ENCODE assay signal across 1 cellular context in the genomic region with DNA sequence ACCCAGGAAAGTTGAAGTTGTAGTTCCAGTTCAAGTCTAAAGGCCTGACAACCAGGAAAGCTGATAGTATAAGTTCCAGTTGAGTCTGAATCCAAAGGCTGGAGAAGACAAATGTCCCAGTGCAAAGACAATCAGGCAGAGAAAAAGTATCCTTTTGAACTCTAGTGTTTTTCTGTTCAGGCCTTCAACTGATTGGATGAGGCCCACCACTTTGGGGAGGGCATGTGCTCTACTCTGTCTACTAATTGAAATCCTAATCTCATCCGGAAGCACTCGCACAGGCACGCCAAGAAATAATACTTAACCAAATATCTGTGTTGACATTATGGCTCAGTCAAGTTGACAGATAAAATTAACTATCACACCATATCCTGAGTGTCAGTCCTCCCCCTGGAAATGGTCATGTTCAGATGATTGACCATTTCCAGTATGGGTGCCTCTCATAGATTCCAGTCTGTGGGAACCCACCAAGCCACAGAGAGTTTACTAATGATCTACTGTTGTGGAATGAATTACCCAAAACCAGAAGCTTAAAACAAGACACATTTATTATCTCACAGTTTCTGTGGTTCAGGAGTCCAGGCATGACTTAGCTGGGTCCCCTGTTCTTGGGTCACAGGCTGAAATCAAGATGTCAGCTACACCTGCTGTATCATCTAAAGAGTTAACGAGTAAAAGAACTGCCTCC.
A peak's percentile ranks its signal among the peaks of the same experiment; 100 is the strongest.
TF ChIP-seq lines count a peak whose summit lies in the region.

No MANE protein-coding gene starts in this region.

TF ChIP-seq in K562, 482 proteins besides CTCF, POLR2A, EP300 and RAD21 (continued from another document):
- TF ChIP-seq, protein P1, sequence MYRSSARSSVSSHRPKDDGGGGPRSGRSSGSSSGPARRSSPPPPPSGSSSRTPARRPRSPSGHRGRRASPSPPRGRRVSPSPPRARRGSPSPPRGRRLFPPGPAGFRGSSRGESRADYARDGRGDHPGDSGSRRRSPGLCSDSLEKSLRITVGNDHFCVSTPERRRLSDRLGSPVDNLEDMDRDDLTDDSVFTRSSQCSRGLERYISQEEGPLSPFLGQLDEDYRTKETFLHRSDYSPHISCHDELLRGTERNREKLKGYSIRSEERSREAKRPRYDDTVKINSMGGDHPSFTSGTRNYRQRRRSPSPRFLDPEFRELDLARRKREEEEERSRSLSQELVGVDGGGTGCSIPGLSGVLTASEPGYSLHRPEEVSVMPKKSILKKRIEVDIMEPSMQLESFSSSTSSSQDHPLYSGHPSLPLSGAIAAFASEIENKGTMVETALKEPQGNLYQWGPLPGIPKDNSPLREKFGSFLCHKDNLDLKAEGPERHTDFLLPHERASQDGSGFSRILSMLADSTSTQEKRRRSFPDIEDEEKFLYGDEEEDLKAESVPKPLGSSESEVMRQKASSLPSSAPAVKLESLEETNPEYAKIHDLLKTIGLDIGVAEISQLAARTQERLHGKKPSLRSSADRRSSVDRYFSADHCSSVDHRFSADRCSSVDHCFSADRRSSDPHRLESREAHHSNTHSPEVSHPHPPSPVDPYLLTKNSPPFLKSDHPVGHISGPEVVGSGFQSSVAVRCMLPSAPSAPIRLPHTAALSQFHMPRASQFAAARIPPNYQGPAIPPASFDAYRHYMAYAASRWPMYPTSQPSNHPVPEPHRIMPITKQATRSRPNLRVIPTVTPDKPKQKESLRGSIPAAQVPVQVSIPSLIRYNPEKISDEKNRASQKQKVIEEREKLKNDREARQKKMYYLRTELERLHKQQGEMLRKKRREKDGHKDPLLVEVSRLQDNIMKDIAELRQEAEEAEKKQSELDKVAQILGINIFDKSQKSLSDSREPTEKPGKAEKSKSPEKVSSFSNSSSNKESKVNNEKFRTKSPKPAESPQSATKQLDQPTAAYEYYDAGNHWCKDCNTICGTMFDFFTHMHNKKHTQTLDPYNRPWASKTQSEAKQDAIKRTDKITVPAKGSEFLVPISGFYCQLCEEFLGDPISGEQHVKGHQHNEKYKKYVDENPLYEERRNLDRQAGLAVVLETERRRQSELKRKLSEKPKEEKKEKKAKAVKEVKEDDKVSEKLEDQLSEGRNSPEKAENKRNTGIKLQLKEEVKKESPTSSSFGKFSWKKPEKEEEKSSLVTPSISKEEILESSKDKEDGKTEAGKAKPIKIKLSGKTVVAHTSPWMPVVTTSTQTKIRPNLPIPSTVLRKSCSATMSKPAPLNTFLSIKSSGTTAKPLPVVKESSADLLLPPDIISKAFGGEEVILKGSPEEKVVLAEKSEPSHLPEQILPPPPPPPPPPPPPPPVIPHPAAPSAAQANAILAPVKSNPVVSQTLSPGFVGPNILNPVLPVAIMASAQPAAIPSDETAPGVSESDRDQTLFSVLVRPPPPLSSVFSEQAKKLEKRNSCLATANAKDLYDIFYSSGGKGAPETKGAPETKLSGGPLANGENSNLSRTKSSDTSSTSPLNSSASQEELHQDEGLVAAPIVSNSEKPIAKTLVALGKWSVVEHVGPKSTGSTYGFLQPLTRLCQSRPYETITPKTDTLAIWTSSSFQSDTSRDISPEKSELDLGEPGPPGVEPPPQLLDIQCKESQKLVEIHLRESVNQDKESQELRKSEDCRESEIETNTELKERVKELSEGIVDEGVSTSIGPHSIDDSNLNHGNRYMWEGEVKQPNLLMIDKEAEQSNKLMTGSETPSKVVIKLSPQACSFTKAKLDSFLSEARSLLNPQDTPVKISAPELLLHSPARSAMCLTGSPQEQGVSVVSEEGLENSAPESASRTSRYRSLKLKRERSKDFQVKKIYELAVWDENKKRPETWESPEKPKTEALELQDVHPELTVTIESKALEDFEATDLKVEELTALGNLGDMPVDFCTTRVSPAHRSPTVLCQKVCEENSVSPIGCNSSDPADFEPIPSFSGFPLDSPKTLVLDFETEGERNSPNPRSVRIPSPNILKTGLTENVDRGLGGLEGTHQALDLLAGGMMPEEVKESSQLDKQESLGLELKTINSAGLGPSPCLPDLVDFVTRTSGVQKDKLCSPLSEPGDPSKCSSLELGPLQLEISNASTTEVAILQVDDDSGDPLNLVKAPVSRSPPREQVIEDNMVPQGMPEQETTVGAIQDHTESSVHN (IDR thresholded peaks at IDR 0.05; ENCODE audit: borderline replicate concordance in 1 of 2, low read depth in 1 of 2), result no peak
- no peak for TF ChIP-seq NRF1 (conservative IDR thresholded peaks at IDR 0.05 in 1 of 2, IDR thresholded peaks at IDR 0.05 in 1 of 2)
- TF ChIP-seq ZNF134 (CRISPR knock-in tag; conservative IDR thresholded peaks at IDR 0.05), result peak; percentile 90
